1 cellular context compared by ENCODE assay signal in genomic region chr6:37059344-37060194, GRCh38.
TF ChIP-seq lines count a peak whose summit lies in the region.

No MANE protein-coding gene starts in this region.

TF ChIP-seq in WTC11, 78 proteins besides CTCF, POLR2A, EP300 and RAD21 (continued from another document):
- TF ChIP-seq, protein P1, sequence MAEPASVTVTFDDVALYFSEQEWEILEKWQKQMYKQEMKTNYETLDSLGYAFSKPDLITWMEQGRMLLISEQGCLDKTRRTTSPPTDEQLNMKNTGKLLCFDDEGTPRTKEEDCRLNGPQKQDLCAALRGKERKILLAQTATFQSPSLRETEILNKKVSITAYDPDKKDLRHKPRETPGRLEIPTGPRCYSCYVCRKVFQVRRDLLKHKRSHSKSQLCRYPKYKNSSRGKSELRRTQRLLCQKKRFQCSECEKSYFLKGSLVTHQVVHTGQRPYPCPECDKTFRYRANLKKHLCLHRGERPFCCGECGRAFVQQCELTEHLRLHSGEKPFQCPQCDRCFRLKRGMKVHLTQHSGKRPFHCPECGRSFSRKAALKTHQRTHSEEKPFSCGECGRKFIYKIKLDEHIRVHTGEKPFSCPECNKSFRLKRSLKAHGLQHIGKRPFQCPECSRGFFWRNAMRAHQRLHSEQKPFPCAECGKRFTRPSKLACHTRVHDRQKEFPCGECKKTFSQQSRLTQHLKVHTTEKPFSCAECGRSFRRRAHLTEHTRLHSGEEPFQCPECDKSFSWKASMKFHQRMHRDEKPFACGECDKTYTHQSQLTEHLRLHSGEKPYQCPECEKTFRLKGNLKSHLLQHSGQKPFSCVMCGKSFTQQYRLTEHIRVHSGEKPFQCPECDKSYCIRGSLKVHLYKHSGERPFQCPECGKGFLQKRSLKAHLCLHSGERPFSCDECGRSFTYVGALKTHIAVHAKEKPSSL (CRISPR knock-in tag; conservative IDR thresholded peaks at IDR 0.05): no peak
- TF ChIP-seq GABPB1 (CRISPR knock-in tag; IDR thresholded peaks at IDR 0.05) (peak; percentile 71; the same call in 1 of the 2 replicates), NFE2L1 (CRISPR knock-in tag; IDR thresholded peaks at IDR 0.05) (peak; percentile 65; the same call in 1 of the 2 replicates), KAT7 (CRISPR knock-in tag; IDR thresholded peaks at IDR 0.05; ENCODE audit: borderline replicate concordance) (no peak), MLX (CRISPR knock-in tag; IDR thresholded peaks at IDR 0.05) (no peak)
- TF ChIP-seq, protein P2, sequence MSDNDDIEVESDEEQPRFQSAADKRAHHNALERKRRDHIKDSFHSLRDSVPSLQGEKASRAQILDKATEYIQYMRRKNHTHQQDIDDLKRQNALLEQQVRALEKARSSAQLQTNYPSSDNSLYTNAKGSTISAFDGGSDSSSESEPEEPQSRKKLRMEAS (CRISPR knock-in tag; IDR thresholded peaks at IDR 0.05): peak; percentile 48; the same call in 1 of the 2 replicates
